Comparison of ENCODE assay signal across 23 cellular contexts in genomic region chr10:74380780-74381179, GRCh38.
"Had no signal": no experiment of that assay in that cellular context is flagged by ENCODE, and none has a peak within 500 bp of the region (broad histone marks: within the 10 kb centered on the region; RNA-seq: fewer than 3 reads in every experiment).

No MANE protein-coding gene starts in this region.

- DNase-seq: dorsolateral prefrontal cortex; effector memory CD4-positive, alpha-beta T cell; gastrocnemius medialis; heart right ventricle; hypothalamus; islet precursor cell; left lung; lower lobe of right lung; natural killer cell; nucleus accumbens; ovary; right cardiac atrium; stimulated activated CD4-positive, alpha-beta T cell treated with anti-CD3 and anti-CD28 coated beads, Interleukin-4, amount 100 ng/mL, for 1 hour; stimulated activated CD8-positive, alpha-beta memory T cell treated with anti-CD3 and anti-CD28 coated beads, Interleukin-4, amount 100 ng/mL, for 48 hours; stimulated activated naive CD8-positive, alpha-beta T cell treated with anti-CD3 and anti-CD28 coated beads, Interleukin-15, Interleukin-2, amounts not matched to agents 100 U/mL and 50 U/mL, for 24 hours; thyroid gland had no signal

- H3K4me2 ChIP-seq: neural progenitor cell had no signal

- FAIRE-seq: urothelium cell line had no signal

- H3K36me3 ChIP-seq: esophagus muscularis mucosa, gastrocnemius medialis, heart right ventricle, left lung, lower lobe of right lung, neural progenitor cell, ovary, suprapubic skin, thyroid gland had no signal

- H3K4me3 ChIP-seq: coronary artery, dorsolateral prefrontal cortex, esophagus muscularis mucosa, gastrocnemius medialis, heart right ventricle, left lung, lower lobe of right lung, neural progenitor cell, ovary, suprapubic skin, thyroid gland had no signal

- H2AFZ ChIP-seq: neural progenitor cell had no signal

- H3K9ac ChIP-seq: neural progenitor cell had no signal

- ATAC-seq: gastrocnemius medialis; heart right ventricle; left lung; lower lobe of right lung; natural killer cell; right cardiac atrium; stimulated activated effector memory CD8-positive, alpha-beta T cell treated with anti-CD3 and anti-CD28 coated beads, Interleukin-12 subunit alpha, Interleukin-12 subunit beta, amount 100 ng/mL, for 72 hours; stimulated activated naive CD8-positive, alpha-beta T cell treated with anti-CD3 and anti-CD28 coated beads, Interleukin-15, Interleukin-2, amounts not matched to agents 100 U/mL and 50 U/mL, for 24 hours had no signal

- H3K4me1 ChIP-seq: esophagus muscularis mucosa, heart right ventricle, left lung, lower lobe of right lung, suprapubic skin had no signal

- H3K9me3 ChIP-seq: esophagus muscularis mucosa, gastrocnemius medialis, heart right ventricle, left lung, lower lobe of right lung, ovary, suprapubic skin, thyroid gland had no signal

- H3K27ac ChIP-seq: coronary artery, dorsolateral prefrontal cortex, epithelial cell of prostate, esophagus muscularis mucosa, gastrocnemius medialis, heart right ventricle, left lung, lower lobe of right lung, neural progenitor cell, ovary, suprapubic skin, thyroid gland had no signal

- H3K27me3 ChIP-seq: dorsolateral prefrontal cortex, esophagus muscularis mucosa, gastrocnemius medialis, heart right ventricle, left lung, neural progenitor cell, ovary, suprapubic skin, thyroid gland had no signal
